Comparison of ENCODE assay signal across 10 cellular contexts in genomic region chr11:124835918-124836317, GRCh38. TPM values are rescaled to one million over a fixed set of nuclear protein-coding genes. Genes with fewer than 3 reads are reported as not detected.
DNase-seq lines count a peak whose midpoint lies in the region; ATAC-seq and TF ChIP-seq lines count a peak whose summit lies in the region.
"Had no signal": no experiment of that assay in that cellular context is flagged by ENCODE, and none has a peak within 500 bp of the region (broad histone marks: within the 10 kb centered on the region; RNA-seq: fewer than 3 reads in every experiment).

No MANE protein-coding gene starts in this region.

- TF ChIP-seq POLR2A in breast epithelium (IDR thresholded peaks at IDR 0.05) (no peak), thyroid gland (IDR thresholded peaks at IDR 0.05) (no peak)

- no TSS peak for BruUV-seq in MCF 10A (replicated peaks; lab: Mats Ljungman, UMichigan)

- H3K27me3 Mint-ChIP-seq in MCF 10A (ENCODE audit: insufficient read depth, unreplicated experiment) (peaks cover 11% of the 10 kb centered on the region), memory B cell (peaks cover 25% of the 10 kb centered on the region)
- peaks cover 52% of the 10 kb centered on the region for H3K27me3 Mint-ChIP-seq in activated CD8-positive, alpha-beta T cell treated with anti-CD3 and anti-CD28 coated beads, Interleukin-2, amount 10 ng/mL, durations not matched to agents 7 days and 5 days (ENCODE audit: low read depth)

- H3K4me3 ChIP-seq in breast epithelium (peak overlapping the region in 1 of 3 donors; percentile 15), thyroid gland (replicated peaks in 1 of 3) (no peak overlapping the region)

- POLR2A ChIA-PET in MCF 10A (lab: Yijun Ruan, JAX) (interaction anchor here (0.6 to 3.3 kb wide), 6 partner anchors 22 to 465 kb away, joined by 3 to 19 read pairs (median 6); no protein-coding TSS in a partner anchor), GM10248 (lab: Yijun Ruan, JAX) (no interaction called here)
- POLR2A ChIA-PET in activated CD8-positive, alpha-beta T cell treated with anti-CD3 and anti-CD28 coated beads, Interleukin-2, amount 10 ng/mL, durations not matched to agents 7 days and 5 days (lab: Charles Lee) = no interaction called here

- H3K9me3 ChIP-seq in breast epithelium = no peaks in the 10 kb centered on the region
- H3K9me3 ChIP-seq in thyroid gland = no peaks in the 10 kb centered on the region

- H3K9me3 Mint-ChIP-seq in MCF 10A (ENCODE audit: unreplicated experiment) (no peaks in the 10 kb centered on the region), memory B cell (no peaks in the 10 kb centered on the region)
- H3K9me3 Mint-ChIP-seq in activated CD8-positive, alpha-beta T cell treated with anti-CD3 and anti-CD28 coated beads, Interleukin-2, amount 10 ng/mL, durations not matched to agents 7 days and 5 days (ENCODE audit: insufficient read depth) = no peaks in the 10 kb centered on the region

- H3K27ac Mint-ChIP-seq in MCF 10A (ENCODE audit: low read depth, unreplicated experiment) = peak overlapping the region; percentile 69
- H3K27ac Mint-ChIP-seq in activated CD8-positive, alpha-beta T cell treated with anti-CD3 and anti-CD28 coated beads, Interleukin-2, amount 10 ng/mL, durations not matched to agents 7 days and 5 days = no peak overlapping the region
- H3K27ac Mint-ChIP-seq in memory B cell = no peak overlapping the region

- intact Hi-C loops in MCF 10A (cut with micrococcal nuclease) (loop anchor here (2.0 to 10.0 kb wide), 3 partner anchors 31 to 431 kb away; no protein-coding TSS in a partner anchor), breast epithelium (cut with DNase I; ENCODE audit: low total_unique reads) (loop anchor here (5.0 to 10.0 kb wide), 2 partner anchors 161 to 339 kb away; partner anchors contain the start of genes SIAE and SPA17), thyroid gland (cut with DNase I) (loop anchor here (2.0 to 5.0 kb wide), 2 partner anchors 167 to 189 kb away; no protein-coding TSS in a partner anchor)

- peaks cover 7 to 12% of the 10 kb centered on the region in 2 donors for H3K4me1 ChIP-seq in breast epithelium
- peaks cover 12 to 28% of the 10 kb centered on the region in 2 donors for H3K4me1 ChIP-seq in thyroid gland

- TF ChIP-seq CTCF in MCF 10A (IDR thresholded peaks at IDR 0.05; ENCODE audit: unreplicated experiment) = no peak
- no peak for TF ChIP-seq CTCF in breast epithelium (IDR thresholded peaks at IDR 0.05)
- no peak for TF ChIP-seq CTCF in thyroid gland (IDR thresholded peaks at IDR 0.05)
- TF ChIP-seq CTCF in GM10248 (IDR thresholded peaks at IDR 0.05; ENCODE audit: control extremely low read depth, extremely low read depth, low read depth, missing control alignments) = no peak

- peaks cover 5% of the 10 kb centered on the region for H3K36me3 Mint-ChIP-seq in MCF 10A (ENCODE audit: insufficient read depth, unreplicated experiment)
- H3K36me3 Mint-ChIP-seq in activated CD8-positive, alpha-beta T cell treated with anti-CD3 and anti-CD28 coated beads, Interleukin-2, amount 10 ng/mL, durations not matched to agents 7 days and 5 days (ENCODE audit: low read depth) = no peaks in the 10 kb centered on the region
- H3K36me3 Mint-ChIP-seq in memory B cell = no peaks in the 10 kb centered on the region

- ATAC-seq in activated CD8-positive, alpha-beta T cell treated with anti-CD3 and anti-CD28 coated beads, Interleukin-2, amount 10 ng/mL, durations not matched to agents 7 days and 5 days = no peak
- ATAC-seq in memory B cell (ENCODE audit: low read depth) = no peak

- H3K4me3 Mint-ChIP-seq in MCF 10A (ENCODE audit: unreplicated experiment) (peak overlapping the region; percentile 60), memory B cell (peak overlapping the region; percentile 82)
- H3K4me3 Mint-ChIP-seq in activated CD8-positive, alpha-beta T cell treated with anti-CD3 and anti-CD28 coated beads, Interleukin-2, amount 10 ng/mL, durations not matched to agents 7 days and 5 days = peak overlapping the region; percentile 55

- CTCF ChIA-PET in MCF 10A (lab: Yijun Ruan, JAX) = interaction anchor here (0.7 to 9.6 kb wide), 29 partner anchors 11 to 625 kb away, joined by 3 to 201 read pairs (median 7); partner anchors contain the start of genes ESAM, MSANTD2, ROBO4 and SIAE
- CTCF ChIA-PET in activated CD8-positive, alpha-beta T cell treated with anti-CD3 and anti-CD28 coated beads, Interleukin-2, amount 10 ng/mL, durations not matched to agents 7 days and 5 days (lab: Charles Lee) = interaction anchor here (0.8 to 5.2 kb wide), 21 partner anchors 25 to 419 kb away, joined by 3 to 57 read pairs (median 5); partner anchors contain the start of genes ESAM, MSANTD2, SIAE and SPA17
- CTCF ChIA-PET in GM10248 (lab: Yijun Ruan, JAX) = interaction anchor here (0.8 to 4.9 kb wide), 27 partner anchors 10 to 434 kb away, joined by 3 to 67 read pairs (median 6); partner anchors contain the start of genes MSANTD2 and ROBO3

- WGBS in thyroid gland, 2 donors = 84 to 90% methylated on average over 8 of the region's 8 CpGs

- H3K27me3 ChIP-seq in breast epithelium (peaks cover 10 to 40% of the 10 kb centered on the region in 2 donors), thyroid gland (no peaks in the 10 kb centered on the region)

- no peak for DNase-seq in MCF 10A (ENCODE audit: unreplicated experiment)
- DNase-seq in breast epithelium (ENCODE audit: low spot score in 2 of 2) = no peak
- DNase-seq in activated CD8-positive, alpha-beta T cell treated with anti-CD3 and anti-CD28 coated beads, Interleukin-2, amount 10 ng/mL, durations not matched to agents 7 days and 5 days = peak; percentile 19
- DNase-seq in memory B cell (ENCODE audit: low spot score in 2 of 2) = no peak
- DNase-seq in thyroid gland = peak; percentile 15 to 39
- no peak for DNase-seq in SW480 (ENCODE audit: low spot score)
- no peak for DNase-seq in GM10248 (ENCODE audit: extremely low spot score)
- no peak for DNase-seq in HK-2 (ENCODE audit: unreplicated experiment)
- DNase-seq: NCI-H510A treated with DMSO at 0.1 percent for 48 hours, SIG-M5 had no signal

- H3K27ac ChIP-seq in breast epithelium = no peak overlapping the region
- peak overlapping the region in 2 of 3 donors; percentile 69 to 92 for H3K27ac ChIP-seq in thyroid gland

- H3K4me1 Mint-ChIP-seq in MCF 10A (ENCODE audit: insufficient read depth, unreplicated experiment) = peaks cover 4% of the 10 kb centered on the region
- H3K4me1 Mint-ChIP-seq in activated CD8-positive, alpha-beta T cell treated with anti-CD3 and anti-CD28 coated beads, Interleukin-2, amount 10 ng/mL, durations not matched to agents 7 days and 5 days (ENCODE audit: low read depth) = peaks cover 25% of the 10 kb centered on the region
- H3K4me1 Mint-ChIP-seq in memory B cell = peaks cover 6% of the 10 kb centered on the region

- H3K36me3 ChIP-seq in breast epithelium (no peaks in the 10 kb centered on the region), thyroid gland (no peaks in the 10 kb centered on the region)

RNA-seq across cellular contexts. Expression of gene ROBO3, which starts 29.3 kb away (rescaled TPM):
- total RNA-seq in MCF 10A (2022) (104 and 117 TPM in 2 replicates), breast epithelium (10 to 100 TPM in 2 of 3 donors, 1 to 10 TPM in 1; 9.1 to 30.9 (median 15.4) TPM), thyroid gland (10 to 100 TPM in 2 of 4 donors, 1 to 10 TPM in 2; 6.7 to 19.8 (median 10.1) TPM)
- total RNA-seq in activated CD8-positive, alpha-beta T cell treated with anti-CD3 and anti-CD28 coated beads, Interleukin-2, amount 10 ng/mL, durations not matched to agents 7 days and 5 days = 10 to 100 TPM in 1 of 2 experiments, 1 to 10 TPM in 1; 9.4 to 10.5 TPM

RNA-seq across cellular contexts. Expression of gene MSANTD2, which starts 35.7 kb away (rescaled TPM):
- total RNA-seq in MCF 10A (2022) (14.2 and 15.3 TPM in 2 replicates), breast epithelium (10 to 100 TPM; 10.9 to 34.2 (median 27.2) TPM), thyroid gland (10 to 100 TPM; 29.1 to 56.1 (median 37.0) TPM)
- total RNA-seq in activated CD8-positive, alpha-beta T cell treated with anti-CD3 and anti-CD28 coated beads, Interleukin-2, amount 10 ng/mL, durations not matched to agents 7 days and 5 days = 10 to 100 TPM in 1 of 2 experiments, 1 to 10 TPM in 1; 9.1 to 10.2 TPM

Comparison
In these comparisons a context has a peak if more than half of its experiments do, and no peak if none do; other contexts are left out.
1. DNase-seq: peak in activated CD8-positive, alpha-beta T cell treated with anti-CD3 and anti-CD28 coated beads, Interleukin-2, amount 10 ng/mL, durations not matched to agents 7 days and 5 days (single experiment) and thyroid gland (2 of 2); none in MCF 10A (single experiment), breast epithelium (0 of 2), memory B cell (0 of 2), SW480 (single experiment), GM10248 (single experiment) and HK-2 (single experiment).
2. H3K27ac ChIP-seq: peak in thyroid gland (2 of 3); none in breast epithelium (0 of 2).
3. Peak in every context shown above with its lines, with median percentiles within 50 percentile points of each other: H3K4me3 Mint-ChIP-seq.